Comparison of ENCODE assay signal across 22 cellular contexts in the genomic region with DNA sequence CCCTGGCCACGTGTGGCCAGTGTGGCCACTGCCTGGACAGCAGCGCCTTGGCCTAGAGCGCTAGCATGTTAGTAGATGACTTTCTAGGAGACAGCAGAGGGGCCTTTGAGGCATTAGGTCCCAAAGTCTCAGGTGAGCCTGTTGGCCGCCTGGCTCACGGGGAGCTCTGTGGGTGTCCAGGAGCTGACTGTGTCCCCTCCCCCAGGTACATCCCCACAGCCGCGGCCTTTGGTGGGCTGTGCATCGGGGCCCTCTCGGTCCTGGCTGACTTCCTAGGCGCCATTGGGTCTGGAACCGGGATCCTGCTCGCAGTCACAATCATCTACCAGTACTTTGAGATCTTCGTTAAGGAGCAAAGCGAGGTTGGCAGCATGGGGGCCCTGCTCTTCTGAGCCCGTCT.
"Had no signal": no experiment of that assay in that cellular context is flagged by ENCODE, and none has a peak within 500 bp of the region (broad histone marks: within the 10 kb centered on the region; RNA-seq: fewer than 3 reads in every experiment).

No MANE protein-coding gene starts in this region.

- H3K27ac ChIP-seq: esophagus squamous epithelium, left lung, lower lobe of right lung, neural progenitor cell, ovary, right atrium auricular region, suprapubic skin, thyroid gland, uterus had no signal

- H3K9me3 Mint-ChIP-seq: immature natural killer cell; memory B cell; natural killer cell treated with Interleukin-12 subunit alpha and Interleukin-12 subunit beta and Interleukin-15 and Interleukin-18, amount 100 ng/mL, for 72 hours; neural progenitor cell; stimulated activated effector memory CD8-positive, alpha-beta T cell treated with anti-CD3 and anti-CD28 coated beads, Interleukin-12 subunit alpha, Interleukin-12 subunit beta, amount 100 ng/mL, for 72 hours; type B pancreatic cell had no signal

- H3K27me3 Mint-ChIP-seq: memory B cell; natural killer cell treated with Interleukin-12 subunit alpha and Interleukin-12 subunit beta and Interleukin-15 and Interleukin-18, amount 100 ng/mL, for 72 hours; type B pancreatic cell had no signal

- H3K36me3 ChIP-seq: ovary, uterus had no signal

- H3K4me1 Mint-ChIP-seq: memory B cell, neural progenitor cell had no signal

- H3K27me3 ChIP-seq: esophagus squamous epithelium, left lung, neural progenitor cell, ovary, right atrium auricular region, suprapubic skin, thyroid gland, uterus had no signal

- H3K4me1 ChIP-seq: neural progenitor cell, right atrium auricular region, suprapubic skin, thyroid gland, uterus had no signal

- H3K9ac ChIP-seq: neural progenitor cell had no signal

- DNase-seq: effector memory CD4-positive, alpha-beta T cell; esophagus squamous epithelium; foreskin fibroblast; immature natural killer cell; left lung; lower lobe of right lung; midbrain; nucleus accumbens; ovary; stimulated activated CD4-positive, alpha-beta T cell treated with anti-CD3 and anti-CD28 coated beads, Interleukin-4, amount 100 ng/mL, for 1 hour; stimulated activated CD8-positive, alpha-beta memory T cell treated with anti-CD3 and anti-CD28 coated beads, Interleukin-4, amount 100 ng/mL, for 48 hours; stimulated activated naive CD8-positive, alpha-beta T cell treated with anti-CD3 and anti-CD28 coated beads, Interleukin-15, Interleukin-2, amounts not matched to agents 100 U/mL and 50 U/mL, for 24 hours; thyroid gland; uterus had no signal

- H3K4me3 Mint-ChIP-seq: immature natural killer cell; memory B cell; natural killer cell treated with Interleukin-12 subunit alpha and Interleukin-12 subunit beta and Interleukin-15 and Interleukin-18, amount 100 ng/mL, for 72 hours; neural progenitor cell; stimulated activated effector memory CD8-positive, alpha-beta T cell treated with anti-CD3 and anti-CD28 coated beads, Interleukin-12 subunit alpha, Interleukin-12 subunit beta, amount 100 ng/mL, for 72 hours; type B pancreatic cell had no signal

- ATAC-seq: left lung; lower lobe of right lung; natural killer cell treated with Interleukin-12 subunit alpha and Interleukin-12 subunit beta and Interleukin-15 and Interleukin-18, amount 100 ng/mL, for 72 hours; stimulated activated effector memory CD8-positive, alpha-beta T cell treated with anti-CD3 and anti-CD28 coated beads, Interleukin-12 subunit alpha, Interleukin-12 subunit beta, amount 100 ng/mL, for 72 hours; stimulated activated naive CD8-positive, alpha-beta T cell treated with anti-CD3 and anti-CD28 coated beads, Interleukin-15, Interleukin-2, amounts not matched to agents 100 U/mL and 50 U/mL, for 24 hours had no signal

- H3K4me3 ChIP-seq: esophagus squamous epithelium, left lung, lower lobe of right lung, neural progenitor cell, ovary, right atrium auricular region, smooth muscle cell, suprapubic skin, thyroid gland, uterus had no signal

- H3K27ac Mint-ChIP-seq: memory B cell; natural killer cell treated with Interleukin-12 subunit alpha and Interleukin-12 subunit beta and Interleukin-15 and Interleukin-18, amount 100 ng/mL, for 72 hours; neural progenitor cell; type B pancreatic cell had no signal

- H3K9me3 ChIP-seq: esophagus squamous epithelium, left lung, lower lobe of right lung, ovary, right atrium auricular region, suprapubic skin, thyroid gland, uterus had no signal
